In genomic region chr19:17441241-17442135, GRCh38 we compare ENCODE assay signal across 10 cellular contexts. TPM values are rescaled to one million over a fixed set of nuclear protein-coding genes. Genes with fewer than 3 reads are reported as not detected.
DNase-seq lines count a peak whose midpoint lies in the region; ATAC-seq and TF ChIP-seq lines count a peak whose summit lies in the region.
"Had no signal": no experiment of that assay in that cellular context is flagged by ENCODE, and none has a peak within 500 bp of the region (broad histone marks: within the 10 kb centered on the region; RNA-seq: fewer than 3 reads in every experiment).

No MANE protein-coding gene starts in this region.

- peak; percentile 9 to 63 (median 46) for TF ChIP-seq CTCF in adrenal gland (IDR thresholded peaks at IDR 0.05)

- DNase-seq in NCI-H1092 treated with DMSO at 0.1 percent for 48 hours (lab: John Stamatoyannopoulos, UW): peak; percentile 5
- no peak for DNase-seq in NCI-H1092 (lab: John Stamatoyannopoulos, UW)
- peak; percentile 73 for DNase-seq in M059J (ENCODE audit: low read depth)
- DNase-seq in adrenal gland: peak in 2 of 7 donors; percentile 48 to 53
- DNase-seq in left kidney (ENCODE audit: low read depth, low spot score): peak; percentile 56

- no peaks in the 10 kb centered on the region for H3K36me3 ChIP-seq in adrenal gland (replicated peaks in 1 of 2)

- ATAC-seq in GM21723 (IDR thresholded peaks at IDR 0.05; ENCODE audit: unreplicated experiment) (no peak), GM21825 (IDR thresholded peaks at IDR 0.05; ENCODE audit: unreplicated experiment) (no peak), GM21576 (IDR thresholded peaks at IDR 0.05; ENCODE audit: unreplicated experiment) (no peak)

- peaks cover 0 to 3% of the 10 kb centered on the region in 2 donors for H3K4me1 ChIP-seq in adrenal gland (replicated peaks in 1 of 2)

- WGBS in adrenal gland, 4 donors: 35 to 49% (median 42%) methylated on average over 8 of the region's 8 CpGs

- intact Hi-C loops in adrenal gland (cut with DNase I): loop anchor here in 1 of 2 donors (10.0 kb wide), 1 partner anchor 333 kb away; no protein-coding TSS in a partner anchor

- H3K27ac ChIP-seq in adrenal gland: peak overlapping the region; percentile 28 to 74 (median 59)
- H3K27ac ChIP-seq: BLaER1 treated with 17β-estradiol and CSF1 and Interleukin-3, amounts not matched to agents 10 nM and 100 nM had no signal

- H3K27me3 ChIP-seq in adrenal gland: no peaks in the 10 kb centered on the region
- H3K27me3 ChIP-seq: BLaER1 treated with 17β-estradiol and CSF1 and Interleukin-3, amounts not matched to agents 10 nM and 100 nM had no signal

- H3K4me3 ChIP-seq in adrenal gland: no peak overlapping the region
- H3K4me3 ChIP-seq: BLaER1 treated with 17β-estradiol and CSF1 and Interleukin-3, amounts not matched to agents 10 nM and 100 nM had no signal

- no peak for TF ChIP-seq POLR2A in adrenal gland (IDR thresholded peaks at IDR 0.05)

- H3K9me3 ChIP-seq in adrenal gland (replicated peaks in 1 of 3): no peaks in the 10 kb centered on the region

RNA-seq across cellular contexts. Expression of gene TMEM221, which starts 7.0 kb away (rescaled TPM):
- total RNA-seq in M059J (2014; rRNA removed; shearing (Covaris generic)): 0.25 TPM in 1 of 2 replicates, not detected in the other
- total RNA-seq in adrenal gland: 1 to 10 TPM in 7 of 8 donors, under 1 TPM in 1; 0.26 to 8.7 (median 5.7) TPM
- polyA plus RNA-seq in adrenal gland: 1 to 10 TPM in 2 of 3 donors, under 1 TPM in 1; 0.77 to 2.8 (median 1.9) TPM
- total RNA-seq: T-helper 2 cell treated with Interferon-gamma antibody and Interleukin-4, amounts not matched to agents 100 ng/mL and 5 ng/mL, for 36 hours had no signal

RNA-seq across cellular contexts. Expression of gene NXNL1, which starts 19.2 kb away (rescaled TPM):
- total RNA-seq in M059J (2014; rRNA removed; shearing (Covaris generic)): not detected in 2 replicates
- 1 to 10 TPM in 2 of 8 donors, under 1 TPM in 3, not detected in 3; 0.41 to 2.7 (median 0.92) TPM for total RNA-seq in adrenal gland
- polyA plus RNA-seq in adrenal gland: 1 to 10 TPM in 2 of 3 donors, not detected in 1; 2.6 to 4.8 TPM
- total RNA-seq: T-helper 2 cell treated with Interferon-gamma antibody and Interleukin-4, amounts not matched to agents 100 ng/mL and 5 ng/mL, for 36 hours had no signal

RNA-seq across cellular contexts. Expression of gene MVB12A, which starts 21.6 kb away (rescaled TPM):
- 144 and 151 TPM in 2 replicates for total RNA-seq in M059J (2014; rRNA removed; shearing (Covaris generic))
- total RNA-seq in adrenal gland: 100 to 1,000 TPM in 5 of 8 donors, 10 to 100 TPM in 3; 53.3 to 162 (median 105) TPM
- polyA plus RNA-seq in adrenal gland: 100 to 1,000 TPM in 2 of 3 donors, 10 to 100 TPM in 1; 17.4 to 142 (median 132) TPM

RNA-seq across cellular contexts. Expression of gene SLC27A1, which starts 28.8 kb away (rescaled TPM):
- 4.8 and 12.2 TPM in 2 replicates for total RNA-seq in M059J (2014; rRNA removed; shearing (Covaris generic))
- total RNA-seq in adrenal gland: 100 to 1,000 TPM in 1 of 8 donors, 10 to 100 TPM in 7; 22.1 to 107 (median 56.8) TPM
- polyA plus RNA-seq in adrenal gland: 10 to 100 TPM in 2 of 3 donors, 1 to 10 TPM in 1; 6.8 to 78.8 (median 33.3) TPM

RNA-seq across cellular contexts. Expression of gene BST2, which starts 36.1 kb away (rescaled TPM):
- total RNA-seq in M059J (2014; rRNA removed; shearing (Covaris generic)): 490 and 600 TPM in 2 replicates
- 100 to 1,000 TPM; 395 to 940 (median 736) TPM for total RNA-seq in adrenal gland
- polyA plus RNA-seq in adrenal gland: 100 to 1,000 TPM; 159 to 304 (median 271) TPM
